ENCODE assay signal across 8 cellular contexts in genomic region chr17:7252176-7253043, GRCh38. TPM values are rescaled to one million over a fixed set of nuclear protein-coding genes. Genes with fewer than 3 reads are reported as not detected.
DNase-seq lines count a peak whose midpoint lies in the region; ATAC-seq and TF ChIP-seq lines count a peak whose summit lies in the region.

ELP5 (plus strand) TSS chr17:7252215; CDS start chr17:7252551, 336 bp downstream.

- H3K27me3 ChIP-seq in kidney epithelial cell (ENCODE audit: control insufficient read depth, insufficient read depth, low read length): no peaks in the 10 kb centered on the region

- H3K4me3 ChIP-seq in kidney epithelial cell (ENCODE audit: low read depth, low read length): peak within 1 kb of the TSS; percentile 81

- TF ChIP-seq CTCF in WTC11 (IDR thresholded peaks at IDR 0.05): no peak
- peak; percentile 9 for TF ChIP-seq CTCF in kidney epithelial cell (IDR thresholded peaks at IDR 0.05; ENCODE audit: insufficient read depth, low read length, poor library complexity, severe bottlenecking)

- no peaks in the 10 kb centered on the region for H3K27me3 Mint-ChIP-seq in WTC11 (ENCODE audit: low read depth)

- H3K4me3 Mint-ChIP-seq in WTC11: peak within 1 kb of the TSS; percentile 92

- POLR2A ChIA-PET in WTC11 (lab: Charles Lee): interaction anchor here (1.2 to 1.4 kb wide), 2 partner anchors 10 to 12 kb away, joined by 5 to 8 read pairs; partner anchors contain the start of genes GABARAP and PHF23

- peak; percentile 53 for ATAC-seq in GM18868 (IDR thresholded peaks at IDR 0.05; ENCODE audit: unreplicated experiment)
- ATAC-seq in HG03103 (IDR thresholded peaks at IDR 0.05; ENCODE audit: low read depth, unreplicated experiment): peak; percentile 31
- ATAC-seq in WTC11: peak; percentile 62

- H3K27ac Mint-ChIP-seq in WTC11: peak within 1 kb of the TSS; percentile 100

- no peaks in the 10 kb centered on the region for H3K9me3 Mint-ChIP-seq in WTC11

- H3K36me3 Mint-ChIP-seq in WTC11: peaks cover 30% of the 10 kb centered on the region

- CTCF ChIA-PET in WTC11 (lab: Charles Lee): no interaction called here

- peaks cover 24% of the 10 kb centered on the region for H3K4me1 Mint-ChIP-seq in WTC11

- DNase-seq in AG08395 (ENCODE audit: low spot score): peak; percentile 92
- DNase-seq in NCI-H2196 (lab: John Stamatoyannopoulos, UW; ENCODE audit: unreplicated experiment): peak; percentile 78
- peak; percentile 96 for DNase-seq in WTC11 (ENCODE audit: low spot score)
- DNase-seq in cerebellar cortex (ENCODE audit: low spot score): peak; percentile 94
- DNase-seq in kidney epithelial cell (ENCODE audit: low read depth): peak; percentile 74
- peak; percentile 71 to 85 (median 79) for DNase-seq in stimulated activated CD4-positive, alpha-beta T cell treated with anti-CD3 and anti-CD28 coated beads, Interleukin-1b, Interleukin-23, amount 100 ng/mL, for 24 hours (ENCODE audit: low read depth in 4 of 4, low spot score in 1 of 4)

- H3K36me3 ChIP-seq in kidney epithelial cell (ENCODE audit: control insufficient read depth, insufficient read depth, low read length): peaks cover 3% of the 10 kb centered on the region

TF ChIP-seq in WTC11, 78 proteins besides CTCF, POLR2A, EP300 and RAD21 (continues in another document):
- TF ChIP-seq IRF2 (CRISPR knock-in tag; IDR thresholded peaks at IDR 0.05; ENCODE audit: borderline replicate concordance, low read depth) (no peak), TEAD1 (CRISPR knock-in tag; IDR thresholded peaks at IDR 0.05) (peak; percentile 53; the same call in 1 of the 2 replicates), CREB1 (CRISPR knock-in tag; IDR thresholded peaks at IDR 0.05) (peak; percentile 87), FOXP1 (CRISPR knock-in tag; IDR thresholded peaks at IDR 0.05; ENCODE audit: borderline replicate concordance) (peak; percentile 88; the same call in 1 of the 2 replicates), ZNF396 (CRISPR knock-in tag; IDR thresholded peaks at IDR 0.05; ENCODE audit: borderline replicate concordance) (no peak), EMX1 (CRISPR knock-in tag; IDR thresholded peaks at IDR 0.05) (0 out of 2 replicates have a peak, but pooled peaks have one; percentile 30), SP1 (CRISPR knock-in tag; conservative IDR thresholded peaks at IDR 0.05) (peak; percentile 56), SMAD3 (CRISPR knock-in tag; IDR thresholded peaks at IDR 0.05; ENCODE audit: borderline replicate concordance) (0 out of 2 replicates have a peak, but pooled peaks have one; percentile 31), ARID4B (CRISPR knock-in tag; IDR thresholded peaks at IDR 0.05; ENCODE audit: borderline replicate concordance) (peak; percentile 78; the same call in 1 of the 2 replicates), AR (CRISPR knock-in tag; IDR thresholded peaks at IDR 0.05) (no peak), CREM (CRISPR knock-in tag; IDR thresholded peaks at IDR 0.05) (peak; percentile 94), GRHL2 (CRISPR knock-in tag; IDR thresholded peaks at IDR 0.05; ENCODE audit: insufficient replicate concordance, severe bottlenecking) (no peak), RELA (CRISPR knock-in tag; IDR thresholded peaks at IDR 0.05; ENCODE audit: borderline replicate concordance) (peak; percentile 39; the same call in 1 of the 2 replicates), ESRRA (CRISPR knock-in tag; IDR thresholded peaks at IDR 0.05; ENCODE audit: borderline replicate concordance) (0 out of 2 replicates have a peak, but pooled peaks have one; percentile 66), ZNF263 (CRISPR knock-in tag; IDR thresholded peaks at IDR 0.05; ENCODE audit: low read depth) (peak; percentile 93), NFE2L1 (CRISPR knock-in tag; IDR thresholded peaks at IDR 0.05) (no peak), HMGXB4 (CRISPR knock-in tag; IDR thresholded peaks at IDR 0.05) (peak; percentile 63; the same call in 1 of the 2 replicates), ZBTB43 (CRISPR knock-in tag; IDR thresholded peaks at IDR 0.05) (0 out of 2 replicates have a peak, but pooled peaks have one; percentile 32), MLX (CRISPR knock-in tag; IDR thresholded peaks at IDR 0.05) (no peak), TCF7 (CRISPR knock-in tag; IDR thresholded peaks at IDR 0.05; ENCODE audit: low read depth) (no peak), GABPB1 (CRISPR knock-in tag; IDR thresholded peaks at IDR 0.05) (peak; percentile 60; the same call in 1 of the 2 replicates)

RNA-seq across cellular contexts. Expression of gene ELP5, which starts in this region (rescaled TPM):
- total RNA-seq in WTC11 (2021) (101 to 103 TPM (median 103 TPM) in 3 replicates), kidney epithelial cell (20.8 and 29.0 TPM in 2 replicates)

Comparison
In these comparisons a context has a peak if more than half of its experiments do, and no peak if none do; other contexts are left out.
1. Peak in every context shown above with its lines: DNase-seq, ATAC-seq and H3K4me3 ChIP-seq.